14 cellular contexts compared by ENCODE assay signal in genomic region chr6:122049341-122049740, GRCh38.
DNase-seq lines count a peak whose midpoint lies in the region; ATAC-seq and TF ChIP-seq lines count a peak whose summit lies in the region.
"Had no signal": no experiment of that assay in that cellular context is flagged by ENCODE, and none has a peak within 500 bp of the region (broad histone marks: within the 10 kb centered on the region; RNA-seq: fewer than 3 reads in every experiment).

No MANE protein-coding gene starts in this region.

- H3K36me3 Mint-ChIP-seq in HFFc6 (ENCODE audit: low read depth) (no peaks in the 10 kb centered on the region), brain (no peaks in the 10 kb centered on the region)
- H3K36me3 Mint-ChIP-seq in activated CD4-positive, alpha-beta T cell treated with anti-CD3 and anti-CD28 coated beads for 36 hours (ENCODE audit: low read depth) = no peaks in the 10 kb centered on the region
- no peaks in the 10 kb centered on the region for H3K36me3 Mint-ChIP-seq in activated CD4-positive, alpha-beta T cell treated with anti-CD3 and anti-CD28 coated beads, Interleukin-2, amount 10 ng/mL, durations not matched to agents 24 days and 14 days (ENCODE audit: low read depth)

- no peaks in the 10 kb centered on the region for H3K36me3 ChIP-seq in smooth muscle cell (ENCODE audit: low read depth)
- H3K36me3 ChIP-seq: esophagus squamous epithelium had no signal

- H3F3A ChIP-seq in smooth muscle cell (ENCODE audit: low read depth) = no peaks in the 10 kb centered on the region

- H3K4me2 ChIP-seq in smooth muscle cell = peak overlapping the region; percentile 73

- POLR2A ChIA-PET in activated CD4-positive, alpha-beta T cell treated with anti-CD3 and anti-CD28 coated beads for 36 hours (lab: Charles Lee) = no interaction called here

- peaks cover 20% of the 10 kb centered on the region for H3K4me1 Mint-ChIP-seq in HFFc6 (ENCODE audit: low read depth)
- H3K4me1 Mint-ChIP-seq in brain = peaks cover 21% of the 10 kb centered on the region
- no peaks in the 10 kb centered on the region for H3K4me1 Mint-ChIP-seq in activated CD4-positive, alpha-beta T cell treated with anti-CD3 and anti-CD28 coated beads for 36 hours
- no peaks in the 10 kb centered on the region for H3K4me1 Mint-ChIP-seq in activated CD4-positive, alpha-beta T cell treated with anti-CD3 and anti-CD28 coated beads, Interleukin-2, amount 10 ng/mL, durations not matched to agents 24 days and 14 days

- no peaks in the 10 kb centered on the region for H3K79me2 ChIP-seq in smooth muscle cell (ENCODE audit: low read depth)

- peak overlapping the region; percentile 14 for H3K9ac ChIP-seq in smooth muscle cell (ENCODE audit: low read depth)

- H3K9me3 Mint-ChIP-seq in HFFc6 = no peaks in the 10 kb centered on the region
- no peaks in the 10 kb centered on the region for H3K9me3 Mint-ChIP-seq in brain
- H3K9me3 Mint-ChIP-seq in activated CD4-positive, alpha-beta T cell treated with anti-CD3 and anti-CD28 coated beads for 36 hours (ENCODE audit: low read depth) = no peaks in the 10 kb centered on the region
- H3K9me3 Mint-ChIP-seq in activated CD4-positive, alpha-beta T cell treated with anti-CD3 and anti-CD28 coated beads, Interleukin-2, amount 10 ng/mL, durations not matched to agents 24 days and 14 days = no peaks in the 10 kb centered on the region

- H3K4me1 ChIP-seq in smooth muscle cell (ENCODE audit: low read depth) = peaks cover 9% of the 10 kb centered on the region

- no peak for ATAC-seq in activated CD4-positive, alpha-beta T cell treated with anti-CD3 and anti-CD28 coated beads for 36 hours
- ATAC-seq: activated CD4-positive, CD25-positive, alpha-beta regulatory T cell treated with anti-CD3 and anti-CD28 coated beads, Interleukin-2, amount 50 U/mL, for 24 hours had no signal

- H2AFZ ChIP-seq in smooth muscle cell (ENCODE audit: low read depth) = peak overlapping the region; percentile 83

- no peaks in the 10 kb centered on the region for H3K27me3 Mint-ChIP-seq in HFFc6 (ENCODE audit: insufficient read depth)
- H3K27me3 Mint-ChIP-seq in brain = no peaks in the 10 kb centered on the region
- peaks cover 7% of the 10 kb centered on the region for H3K27me3 Mint-ChIP-seq in activated CD4-positive, alpha-beta T cell treated with anti-CD3 and anti-CD28 coated beads for 36 hours
- peaks cover 1% of the 10 kb centered on the region for H3K27me3 Mint-ChIP-seq in activated CD4-positive, alpha-beta T cell treated with anti-CD3 and anti-CD28 coated beads, Interleukin-2, amount 10 ng/mL, durations not matched to agents 24 days and 14 days

- H3K27me3 ChIP-seq in smooth muscle cell (ENCODE audit: low read depth) = no peaks in the 10 kb centered on the region
- H3K27me3 ChIP-seq: esophagus squamous epithelium had no signal

- H4K20me1 ChIP-seq in smooth muscle cell (ENCODE audit: low read depth) = no peaks in the 10 kb centered on the region

- H3K27ac ChIP-seq in smooth muscle cell (ENCODE audit: low read depth) = peak overlapping the region; percentile 50
- H3K27ac ChIP-seq: esophagus squamous epithelium had no signal

- DNase-seq in HFFc6 (no peak), iris pigment epithelial cell (ENCODE audit: low read depth) (peak; percentile 54), smooth muscle cell (lab: John Stamatoyannopoulos, UW; ENCODE audit: unreplicated experiment) (no peak), SIG-M5 (lab: John Stamatoyannopoulos, UW) (no peak), DMS53 (lab: John Stamatoyannopoulos, UW) (no peak)
- DNase-seq in activated CD4-positive, alpha-beta T cell treated with anti-CD3 and anti-CD28 coated beads for 36 hours = no peak
- DNase-seq in activated CD4-positive, alpha-beta T cell treated with anti-CD3 and anti-CD28 coated beads, Interleukin-2, amount 10 ng/mL, durations not matched to agents 24 days and 14 days = no peak
- DNase-seq: DMS 273 treated with DMSO at 0.1 percent for 48 hours; esophagus squamous epithelium; NCI-H345; SHP77; stimulated activated CD4-positive, alpha-beta T cell treated with anti-CD3 and anti-CD28 coated beads, Interleukin-2, amount 100 ng/mL, for 48 hours had no signal

- peak overlapping the region; percentile 25 for H3K4me3 ChIP-seq in smooth muscle cell

- intact Hi-C loops in activated CD4-positive, alpha-beta T cell treated with anti-CD3 and anti-CD28 coated beads for 36 hours (cut with DNase I, micrococcal nuclease) = no loop called here
- intact Hi-C loops in activated CD4-positive, alpha-beta T cell treated with anti-CD3 and anti-CD28 coated beads, Interleukin-2, amount 10 ng/mL, durations not matched to agents 24 days and 14 days (cut with micrococcal nuclease) = no loop called here

- H3K9me3 ChIP-seq in smooth muscle cell (replicated peaks; ENCODE audit: low read depth) = no peaks in the 10 kb centered on the region
- H3K9me3 ChIP-seq: esophagus squamous epithelium had no signal

- no peak for TF ChIP-seq CTCF in HFFc6 (IDR thresholded peaks at IDR 0.05)
- TF ChIP-seq CTCF in brain (conservative IDR thresholded peaks at IDR 0.05) = no peak
- TF ChIP-seq CTCF in smooth muscle cell (IDR thresholded peaks at IDR 0.05; ENCODE audit: borderline replicate concordance, insufficient read depth, poor library complexity, severe bottlenecking) = no peak

- H3K27ac Mint-ChIP-seq in HFFc6 (peak overlapping the region; percentile 29; the same call in 1 of the 2 replicates), brain (peak overlapping the region in 1 of 5 experiments; percentile 47)
- no peak overlapping the region for H3K27ac Mint-ChIP-seq in activated CD4-positive, alpha-beta T cell treated with anti-CD3 and anti-CD28 coated beads for 36 hours
- H3K27ac Mint-ChIP-seq in activated CD4-positive, alpha-beta T cell treated with anti-CD3 and anti-CD28 coated beads, Interleukin-2, amount 10 ng/mL, durations not matched to agents 24 days and 14 days = no peak overlapping the region

- H3K4me3 Mint-ChIP-seq in HFFc6 (peak overlapping the region; percentile 79), brain (peak overlapping the region in 3 of 5 experiments; percentile 17 to 51 (median 31))
- no peak overlapping the region for H3K4me3 Mint-ChIP-seq in activated CD4-positive, alpha-beta T cell treated with anti-CD3 and anti-CD28 coated beads for 36 hours
- no peak overlapping the region for H3K4me3 Mint-ChIP-seq in activated CD4-positive, alpha-beta T cell treated with anti-CD3 and anti-CD28 coated beads, Interleukin-2, amount 10 ng/mL, durations not matched to agents 24 days and 14 days

- WGBS in smooth muscle cell (ENCODE audit: low lambda C conversion rate) = 50% methylated on average over 6 of the region's 6 CpGs

- CTCF ChIA-PET in activated CD4-positive, alpha-beta T cell treated with anti-CD3 and anti-CD28 coated beads for 36 hours (lab: Charles Lee) = no interaction called here

Comparison
In these comparisons a context has a peak if more than half of its experiments do, and no peak if none do; other contexts are left out.
1. H3K4me3 Mint-ChIP-seq: peak in HFFc6 (single experiment) and brain (3 of 5); none in activated CD4-positive, alpha-beta T cell treated with anti-CD3 and anti-CD28 coated beads for 36 hours (single experiment) and activated CD4-positive, alpha-beta T cell treated with anti-CD3 and anti-CD28 coated beads, Interleukin-2, amount 10 ng/mL, durations not matched to agents 24 days and 14 days (single experiment).